Comparison of ENCODE assay signal across 8 cellular contexts in genomic region chr3:58041826-58042324, GRCh38. TPM values are rescaled to one million over a fixed set of nuclear protein-coding genes. Genes with fewer than 3 reads are reported as not detected.
A peak's percentile ranks its signal among the peaks of the same experiment; 100 is the strongest.
DNase-seq lines count a peak whose midpoint lies in the region; ATAC-seq, FAIRE-seq and TF ChIP-seq lines count a peak whose summit lies in the region.

No MANE protein-coding gene starts in this region.

- H3K4me3 Mint-ChIP-seq in CD8-positive, alpha-beta T cell = peak overlapping the region; percentile 22
- no peak overlapping the region for H3K4me3 Mint-ChIP-seq in CD14-positive monocyte

- no peaks in the 10 kb centered on the region for H3K27me3 ChIP-seq in CD8-positive, alpha-beta T cell (ENCODE audit: insufficient read depth, low read length)
- H3K27me3 ChIP-seq in spleen (replicated peaks in 1 of 7) = no peaks in the 10 kb centered on the region

- CTCF ChIA-PET in CD8-positive, alpha-beta T cell (lab: Charles Lee) = interaction anchor here (1.1 kb wide), 1 partner anchor 11 kb away, joined by 3 read pairs; no protein-coding TSS in a partner anchor

- no peaks in the 10 kb centered on the region for H3K27me3 Mint-ChIP-seq in CD8-positive, alpha-beta T cell (ENCODE audit: low read depth)
- H3K27me3 Mint-ChIP-seq in CD14-positive monocyte (ENCODE audit: low read depth in 3 of 3) = peaks cover 0 to 1% (median 0%) of the 10 kb centered on the region in 3 donors

- H3K4me3 ChIP-seq in CD8-positive, alpha-beta T cell (ENCODE audit: low read depth, low read length) = no peak overlapping the region
- H3K4me3 ChIP-seq in spleen = no peak overlapping the region
- H3K4me3 ChIP-seq in kidney (ENCODE audit: low read length in 2 of 2) = no peak overlapping the region

- WGBS in spleen, 5 donors = 61 to 76% (median 65%) methylated on average over 2 of the region's 2 CpGs

- no peak overlapping the region for H3K27ac ChIP-seq in CD8-positive, alpha-beta T cell (ENCODE audit: low read depth, low read length)
- H3K27ac ChIP-seq in spleen (peak overlapping the region in 6 of 8 donors; percentile 1 to 66 (median 44)), kidney (ENCODE audit: low read depth in 2 of 2, low read length in 2 of 2) (peak overlapping the region in 1 of 2 donors; percentile 55)

- H3K36me3 Mint-ChIP-seq in CD8-positive, alpha-beta T cell = peaks cover 5% of the 10 kb centered on the region
- peaks cover 0 to 5% of the 10 kb centered on the region in 2 donors for H3K36me3 Mint-ChIP-seq in CD14-positive monocyte

- H3K4me1 ChIP-seq in CD8-positive, alpha-beta T cell (ENCODE audit: insufficient read depth, low read length) = peaks cover 30% of the 10 kb centered on the region
- peaks cover 7 to 66% (median 40%) of the 10 kb centered on the region in 6 donors for H3K4me1 ChIP-seq in spleen
- peaks cover 24 to 30% of the 10 kb centered on the region in 2 donors for H3K4me1 ChIP-seq in kidney (ENCODE audit: control insufficient read depth in 1 of 2, insufficient read depth in 1 of 2, low read depth in 1 of 2, low read length in 2 of 2)

- no peak for TF ChIP-seq CTCF in CD8-positive, alpha-beta T cell (IDR thresholded peaks at IDR 0.05)
- no peak for TF ChIP-seq CTCF in spleen (IDR thresholded peaks at IDR 0.05 in 8 of 11, conservative IDR thresholded peaks at IDR 0.05 in 3 of 11)
- TF ChIP-seq CTCF in CD14-positive monocyte (IDR thresholded peaks at IDR 0.05) = no peak
- TF ChIP-seq CTCF in kidney (IDR thresholded peaks at IDR 0.05; ENCODE audit: borderline replicate concordance, extremely low read depth, insufficient read depth) = no peak

- no peak for DNase-seq in CD8-positive, alpha-beta T cell
- DNase-seq in dermis blood vessel endothelial cell = peak; percentile 69
- no peak for DNase-seq in spleen
- DNase-seq in central memory CD4-positive, alpha-beta T cell = no peak
- DNase-seq in CD14-positive monocyte (ENCODE audit: low spot score) = no peak
- no peak for DNase-seq in kidney

- peaks cover 67% of the 10 kb centered on the region for H3K4me1 Mint-ChIP-seq in CD8-positive, alpha-beta T cell (ENCODE audit: low read depth)
- peaks cover 35% of the 10 kb centered on the region for H3K4me1 Mint-ChIP-seq in CD14-positive monocyte

- intact Hi-C loops in CD8-positive, alpha-beta T cell (cut with DNase I, micrococcal nuclease) = loop anchor here in 1 of 2 experiments (2.0 kb wide), 1 partner anchor 73 kb away; no protein-coding TSS in a partner anchor
- intact Hi-C loops in spleen (cut with DNase I; ENCODE audit: low total_unique reads) = no loop called here
- intact Hi-C loops in CD14-positive monocyte (cut with micrococcal nuclease) = no loop called here
- intact Hi-C loops in kidney (cut with DNase I) = no loop called here

- no peaks in the 10 kb centered on the region for H3K9me3 ChIP-seq in CD8-positive, alpha-beta T cell (ENCODE audit: low read length)
- H3K9me3 ChIP-seq in spleen = no peaks in the 10 kb centered on the region
- H3K9me3 ChIP-seq in kidney (ENCODE audit: control insufficient read depth in 1 of 2, low read length in 2 of 2) = no peaks in the 10 kb centered on the region

- POLR2A ChIA-PET in CD8-positive, alpha-beta T cell (lab: Charles Lee) = no interaction called here

- no peak for FAIRE-seq in kidney (lab: Jason Lieb, UNC)

- no peak overlapping the region for H3K27ac Mint-ChIP-seq in CD8-positive, alpha-beta T cell
- no peak overlapping the region for H3K27ac Mint-ChIP-seq in CD14-positive monocyte

- H3K36me3 ChIP-seq in CD8-positive, alpha-beta T cell (ENCODE audit: insufficient read depth, low read length) = no peaks in the 10 kb centered on the region
- H3K36me3 ChIP-seq in spleen (no peaks in the 10 kb centered on the region), kidney (ENCODE audit: control insufficient read depth in 1 of 2, insufficient read depth in 2 of 2, low read length in 2 of 2) (no peaks in the 10 kb centered on the region)

- TF ChIP-seq POLR2A in spleen (IDR thresholded peaks at IDR 0.05) = no peak

- H3K9ac ChIP-seq in kidney (ENCODE audit: low read length in 2 of 2) = peak overlapping the region in 1 of 2 donors; percentile 28

- no peak for ATAC-seq in CD8-positive, alpha-beta T cell
- ATAC-seq in GM21390 (IDR thresholded peaks at IDR 0.05; ENCODE audit: unreplicated experiment) = peak; percentile 88
- peak; percentile 74 for ATAC-seq in HG03565 (IDR thresholded peaks at IDR 0.05; ENCODE audit: unreplicated experiment)

- no peaks in the 10 kb centered on the region for H3K9me3 Mint-ChIP-seq in CD8-positive, alpha-beta T cell
- no peaks in the 10 kb centered on the region for H3K9me3 Mint-ChIP-seq in CD14-positive monocyte

RNA-seq across cellular contexts. Expression of gene FLNB, which starts 33.7 kb away (rescaled TPM):
- total RNA-seq in CD8-positive, alpha-beta T cell = 10 to 100 TPM; 46.8 to 52.1 TPM
- total RNA-seq in dermis blood vessel endothelial cell (676 and 796 TPM in 2 replicates), spleen (100 to 1,000 TPM in 4 of 7 donors, 10 to 100 TPM in 3; 77.5 to 163 (median 111) TPM), kidney (216 TPM)
- polyA plus RNA-seq in spleen (10 to 100 TPM; 38.9 to 70.3 (median 49.4) TPM), CD14-positive monocyte (1 to 10 TPM in 1 of 2 donors, under 1 TPM in 1; 0.47 to 2.1 TPM), kidney (ENCODE audit: insufficient read depth, low read depth, low replicate concordance) (115 TPM)
